In the genomic region with DNA sequence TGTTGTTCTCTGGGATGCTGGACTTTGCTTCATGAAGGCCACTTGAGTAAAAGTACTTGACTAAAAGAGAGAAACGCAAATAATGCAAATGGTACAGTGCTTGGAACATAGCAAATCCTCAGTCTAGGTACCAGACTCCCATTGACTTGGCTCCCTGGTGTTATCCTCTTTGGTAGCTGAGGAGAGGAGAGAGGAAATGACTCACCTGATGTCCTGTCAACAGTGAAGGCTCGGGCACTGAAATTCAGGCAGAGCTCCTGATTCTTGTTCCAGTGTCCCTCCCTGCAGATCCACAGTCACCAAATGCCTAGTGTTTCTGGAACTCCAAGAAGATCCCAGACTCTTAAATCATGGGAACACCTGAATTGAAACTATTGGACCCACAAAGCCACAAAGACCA, we compare ENCODE assay signal across 22 cellular contexts. TPM values are rescaled to one million over a fixed set of nuclear protein-coding genes. Genes with fewer than 3 reads are reported as not detected.
A peak's percentile ranks its signal among the peaks of the same experiment; 100 is the strongest.
DNase-seq lines count a peak whose midpoint lies in the region; ATAC-seq, FAIRE-seq and TF ChIP-seq lines count a peak whose summit lies in the region.
"Had no signal": no experiment of that assay in that cellular context is flagged by ENCODE, and none has a peak within 500 bp of the region (broad histone marks: within the 10 kb centered on the region; RNA-seq: fewer than 3 reads in every experiment).

No MANE protein-coding gene starts in this region.

- dilution Hi-C loops in endothelial cell of umbilical vein (cut with MboI; ENCODE audit: extremely low pct_ligation_motif_present, low sequenced_read_pairs), result no loop called here

- H3K4me2 ChIP-seq in PC-3 (ENCODE audit: low read length) (no peak overlapping the region), endothelial cell of umbilical vein (ENCODE audit: insufficient read depth, low read length) (no peak overlapping the region)

- H4K20me1 ChIP-seq in PC-3 (ENCODE audit: low read length), result no peaks in the 10 kb centered on the region
- H4K20me1 ChIP-seq in endothelial cell of umbilical vein (replicated peaks; ENCODE audit: control insufficient read depth, extremely low read depth, insufficient read depth, low read length), result no peaks in the 10 kb centered on the region

- DNase-seq in GM19239 (ENCODE audit: insufficient read length, low spot score) (no peak), PC-3 (peak; percentile 40), endothelial cell of umbilical vein (ENCODE audit: low read depth, low spot score) (peak; percentile 1), lung microvascular endothelial cell (ENCODE audit: low read depth in 2 of 2) (peak; percentile 8 to 18), SKM-1 (lab: John Stamatoyannopoulos, UW; ENCODE audit: unreplicated experiment) (no peak), omental fat pad (ENCODE audit: low spot score) (no peak), cardiac septum (ENCODE audit: low spot score) (no peak)
- DNase-seq: activated CD4-positive, CD25-positive, alpha-beta regulatory T cell; activated naive CD4-positive, alpha-beta T cell treated with anti-CD3 and anti-CD28 coated beads, Interleukin-2, amount 10 ng/mL, durations not matched to agents 7 days and 5 days; GOT3; hypothalamus; left ventricle myocardium superior; naive B cell; NCI-H510A; SHP77; stimulated activated naive CD8-positive, alpha-beta T cell treated with anti-CD3 and anti-CD28 coated beads, Interleukin-15, Interleukin-2, amounts not matched to agents 100 U/mL and 50 U/mL, for 24 hours; testis; uterus had no signal

- ATAC-seq in PC-3 (peak; percentile 79), omental fat pad (ENCODE audit: low FRiP score) (no peak)
- ATAC-seq: stimulated activated naive CD8-positive, alpha-beta T cell treated with anti-CD3 and anti-CD28 coated beads, Interleukin-15, Interleukin-2, amounts not matched to agents 100 U/mL and 50 U/mL, for 24 hours had no signal

- H3K4me3 ChIP-seq in PC-3 (ENCODE audit: low read length) (no peak overlapping the region), endothelial cell of umbilical vein (replicated peaks in 1 of 3; ENCODE audit: insufficient read depth in 1 of 3, low read depth in 1 of 3, low read length in 3 of 3) (no peak overlapping the region)
- H3K4me3 ChIP-seq: coronary artery, esophagus muscularis mucosa, testis, uterus had no signal

- no peak overlapping the region for H3K27ac ChIP-seq in PC-3 (ENCODE audit: low read length)
- no peak overlapping the region for H3K27ac ChIP-seq in endothelial cell of umbilical vein (ENCODE audit: insufficient read depth, low read depth, low read length)
- H3K27ac ChIP-seq: coronary artery, esophagus muscularis mucosa, neutrophil, testis, uterus had no signal

- peaks cover 5% of the 10 kb centered on the region; the same call in 1 of the 2 replicates for H3K4me1 ChIP-seq in PC-3 (ENCODE audit: insufficient read depth, low read length)
- peaks cover 5% of the 10 kb centered on the region for H3K4me1 ChIP-seq in endothelial cell of umbilical vein (ENCODE audit: control insufficient read depth, extremely low read depth, insufficient read depth, low read length)
- H3K4me1 ChIP-seq: esophagus muscularis mucosa, testis, uterus had no signal

- FAIRE-seq in GM19239 (lab: Jason Lieb, UNC) (peak; percentile 21), endothelial cell of umbilical vein (lab: Jason Lieb, UNC) (no peak)

- no peaks in the 10 kb centered on the region for H3F3A ChIP-seq in PC-3 (ENCODE audit: low read length, unreplicated experiment)

- no peak overlapping the region for H2AFZ ChIP-seq in PC-3 (ENCODE audit: low read length)
- no peak overlapping the region for H2AFZ ChIP-seq in endothelial cell of umbilical vein (ENCODE audit: low read depth, low read length)

- BruUV-seq in PC-3 (replicated peaks; lab: Mats Ljungman, UMichigan) (no TSS peak), endothelial cell of umbilical vein (replicated peaks; lab: Mats Ljungman, UMichigan) (no TSS peak)

- no peaks in the 10 kb centered on the region for H3K79me2 ChIP-seq in PC-3 (ENCODE audit: low read length)
- no peaks in the 10 kb centered on the region for H3K79me2 ChIP-seq in endothelial cell of umbilical vein (ENCODE audit: control insufficient read depth, insufficient read depth, low read length)

- no peak overlapping the region for H3K9ac ChIP-seq in PC-3 (ENCODE audit: low read length)
- H3K9ac ChIP-seq in endothelial cell of umbilical vein (replicated peaks; ENCODE audit: extremely low read depth, insufficient read depth, low read length), result no peak overlapping the region

- no peaks in the 10 kb centered on the region for H3K9me2 ChIP-seq in PC-3 (replicated peaks; ENCODE audit: low read length)

- TF ChIP-seq POLR2A in endothelial cell of umbilical vein (IDR thresholded peaks at IDR 0.05; ENCODE audit: low read depth, low read length), result no peak

- TF ChIP-seq CTCF in PC-3 (conservative IDR thresholded peaks at IDR 0.05; ENCODE audit: low read depth, low read length), result no peak
- TF ChIP-seq CTCF in endothelial cell of umbilical vein (IDR thresholded peaks at IDR 0.05; ENCODE audit: extremely low read depth in 1 of 2, insufficient read depth in 1 of 2, low read depth in 1 of 2, low read length in 2 of 2), result no peak
- TF ChIP-seq CTCF in omental fat pad (IDR thresholded peaks at IDR 0.05), result no peak

- no peaks in the 10 kb centered on the region for H3K9me3 ChIP-seq in PC-3 (ENCODE audit: low read length)
- no peaks in the 10 kb centered on the region for H3K9me3 ChIP-seq in endothelial cell of umbilical vein (replicated peaks; ENCODE audit: control insufficient read depth, insufficient read depth, low read length)
- H3K9me3 ChIP-seq: esophagus muscularis mucosa, neutrophil, testis, uterus had no signal

- intact Hi-C loops in PC-3 (cut with micrococcal nuclease), result no loop called here
- intact Hi-C loops in endothelial cell of umbilical vein (cut with micrococcal nuclease), result no loop called here
- intact Hi-C loops in cardiac septum (cut with DNase I), result no loop called here

- no peaks in the 10 kb centered on the region for H3K9me1 ChIP-seq in endothelial cell of umbilical vein (replicated peaks; ENCODE audit: control insufficient read depth, extremely low read depth, insufficient read depth, low read length)

- CTCF ChIA-PET in PC-3 (lab: Charles Lee) (no interaction called here), endothelial cell of umbilical vein (lab: Charles Lee) (interaction anchor here (0.7 to 1.1 kb wide), 2 partner anchors 30 to 67 kb away, joined by 3 read pairs; no protein-coding TSS in a partner anchor)

- POLR2A ChIA-PET in PC-3 (lab: Charles Lee; ENCODE audit: unreplicated experiment) (no interaction called here), endothelial cell of umbilical vein (lab: Charles Lee) (no interaction called here)

- H3K27me3 ChIP-seq in PC-3 (ENCODE audit: low read length), result no peaks in the 10 kb centered on the region
- H3K27me3 ChIP-seq in endothelial cell of umbilical vein (ENCODE audit: control insufficient read depth in 2 of 2, insufficient read depth in 2 of 2, low read length in 2 of 2), result no peaks in the 10 kb centered on the region
- H3K27me3 ChIP-seq: neutrophil, testis, uterus had no signal

- H3K36me3 ChIP-seq in PC-3 (ENCODE audit: low read depth, low read length) (no peaks in the 10 kb centered on the region), endothelial cell of umbilical vein (ENCODE audit: control insufficient read depth in 2 of 2, extremely low read depth in 1 of 2, insufficient read depth in 2 of 2, low read length in 2 of 2) (no peaks in the 10 kb centered on the region)
- H3K36me3 ChIP-seq: esophagus muscularis mucosa, neutrophil, uterus had no signal

TF ChIP-seq in endothelial cell of umbilical vein, 7 proteins besides CTCF, POLR2A, EP300 and RAD21 (continues in another document):
- TF ChIP-seq FOS (IDR thresholded peaks at IDR 0.05; ENCODE audit: borderline replicate concordance, insufficient read depth, low read length), result peak; percentile 22

RNA-seq across cellular contexts. Expression of a gene that starts 22.5 kb away (rescaled TPM):
- total RNA-seq in PC-3 (2014; rRNA removed), result 29.8 and 40.8 TPM in 2 replicates
- total RNA-seq in endothelial cell of umbilical vein, result 60.4 and 74.6 TPM in 2 replicates
- polyA plus RNA-seq in endothelial cell of umbilical vein, result 11.8 and 16.9 TPM in 2 replicates
- 33.4 and 37.5 TPM in 2 replicates for polyA plus RNA-seq in endothelial cell of umbilical vein (2011; cell fraction: cytosol; rRNA removed)
- 17.0 and 27.7 TPM in 2 replicates for polyA plus RNA-seq in endothelial cell of umbilical vein (2011; cell fraction: nucleus; rRNA removed)
- polyA plus RNA-seq in endothelial cell of umbilical vein (2012), result 122 and 124 TPM in 2 replicates
- 6.2 and 7.9 TPM in 2 replicates for polyA minus RNA-seq in endothelial cell of umbilical vein
- polyA minus RNA-seq in endothelial cell of umbilical vein (2011; cell fraction: cytosol; rRNA and poly(A)+ RNA removed), result 6.7 TPM
- 8.7 and 9.0 TPM in 2 replicates for polyA minus RNA-seq in endothelial cell of umbilical vein (2011; cell fraction: nucleus; rRNA and poly(A)+ RNA removed)
- 28.1 and 36.9 TPM in 2 replicates for total RNA-seq in lung microvascular endothelial cell
- total RNA-seq in omental fat pad, result 100 to 1,000 TPM in 3 of 4 donors, 10 to 100 TPM in 1; 90.0 to 221 (median 107) TPM
- 68.0 TPM for total RNA-seq in cardiac septum

RNA-seq across cellular contexts. Expression of a gene that starts 43.5 kb away (rescaled TPM):
- total RNA-seq in PC-3 (2014; rRNA removed), result 0.04 TPM in 1 of 2 replicates, not detected in the other
- total RNA-seq in endothelial cell of umbilical vein, result 0.23 and 0.58 TPM in 2 replicates
- polyA plus RNA-seq in endothelial cell of umbilical vein, result 0.30 and 0.33 TPM in 2 replicates
- 0.04 and 0.08 TPM in 2 replicates for polyA plus RNA-seq in endothelial cell of umbilical vein (2011; cell fraction: cytosol; rRNA removed)
- 1.0 and 1.4 TPM in 2 replicates for polyA plus RNA-seq in endothelial cell of umbilical vein (2011; cell fraction: nucleus; rRNA removed)
- 0.34 and 0.36 TPM in 2 replicates for polyA plus RNA-seq in endothelial cell of umbilical vein (2012)
- polyA minus RNA-seq in endothelial cell of umbilical vein, result 0.13 and 0.32 TPM in 2 replicates
- polyA minus RNA-seq in endothelial cell of umbilical vein (2011; cell fraction: cytosol; rRNA and poly(A)+ RNA removed), result not detected
- 0.82 and 1.3 TPM in 2 replicates for polyA minus RNA-seq in endothelial cell of umbilical vein (2011; cell fraction: nucleus; rRNA and poly(A)+ RNA removed)
- under 0.01 TPM in 1 of 2 replicates, not detected in the other for total RNA-seq in lung microvascular endothelial cell
- 1 to 10 TPM in 1 of 4 donors, under 1 TPM in 2, not detected in 1; 0.19 to 1.3 (median 0.44) TPM for total RNA-seq in omental fat pad
- 0.32 TPM for total RNA-seq in cardiac septum
- polyA plus RNA-seq: IgD-negative memory B cell had no signal

RNA-seq across cellular contexts. Expression of a gene that starts 45.0 kb away (rescaled TPM):
- total RNA-seq in PC-3 (2014; rRNA removed), result 18.3 and 21.1 TPM in 2 replicates
- total RNA-seq in endothelial cell of umbilical vein, result 21.3 and 23.7 TPM in 2 replicates
- 6.9 and 8.9 TPM in 2 replicates for polyA plus RNA-seq in endothelial cell of umbilical vein
- polyA plus RNA-seq in endothelial cell of umbilical vein (2011; cell fraction: cytosol; rRNA removed), result 15.8 and 16.9 TPM in 2 replicates
- 4.9 and 6.9 TPM in 2 replicates for polyA plus RNA-seq in endothelial cell of umbilical vein (2011; cell fraction: nucleus; rRNA removed)
- polyA plus RNA-seq in endothelial cell of umbilical vein (2012), result 32.7 and 41.9 TPM in 2 replicates
- polyA minus RNA-seq in endothelial cell of umbilical vein, result 4.1 and 6.9 TPM in 2 replicates
- not detected for polyA minus RNA-seq in endothelial cell of umbilical vein (2011; cell fraction: cytosol; rRNA and poly(A)+ RNA removed)
- 1.2 TPM in 2 replicates for polyA minus RNA-seq in endothelial cell of umbilical vein (2011; cell fraction: nucleus; rRNA and poly(A)+ RNA removed)
- 5.7 and 6.9 TPM in 2 replicates for total RNA-seq in lung microvascular endothelial cell
- 10 to 100 TPM; 23.9 to 41.7 (median 31.2) TPM for total RNA-seq in omental fat pad
- total RNA-seq in cardiac septum, result 24.7 TPM

Comparison
In these comparisons a context has a peak if more than half of its experiments do, and no peak if none do; other contexts are left out.
1. DNase-seq: peak in PC-3 (single experiment), endothelial cell of umbilical vein (single experiment) and lung microvascular endothelial cell (2 of 2); none in GM19239 (single experiment), SKM-1 (single experiment), omental fat pad (single experiment) and cardiac septum (single experiment).